ENCODE assay signal across 8 cellular contexts in the genomic region with DNA sequence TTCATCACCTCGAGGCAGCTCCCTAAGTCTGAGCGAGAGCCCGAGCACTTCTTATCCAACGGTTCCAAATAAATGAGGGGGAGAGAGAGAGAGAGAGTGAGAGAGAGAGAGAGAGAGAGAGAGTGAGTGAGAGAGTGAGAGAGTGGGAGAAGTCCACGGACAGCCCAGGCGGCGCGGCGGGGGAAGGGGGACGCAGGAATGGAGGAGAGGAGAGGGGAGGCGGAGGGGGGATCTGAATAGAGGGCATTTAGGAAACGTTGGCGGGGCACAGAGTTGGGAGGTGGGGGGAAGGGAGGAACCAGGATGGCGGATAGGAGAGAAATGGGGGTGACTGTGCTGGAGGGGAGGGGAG. TPM values are rescaled to one million over a fixed set of nuclear protein-coding genes. Genes with fewer than 3 reads are reported as not detected.
DNase-seq lines count a peak whose midpoint lies in the region; ATAC-seq and TF ChIP-seq lines count a peak whose summit lies in the region.

No MANE protein-coding gene starts in this region.

- H3K27ac ChIP-seq in HL-60 (replicated peaks) (peak overlapping the region; percentile 57), stomach (peak overlapping the region in 4 of 5 donors; percentile 29 to 83 (median 79))

- H3K9me3 ChIP-seq in stomach: no peaks in the 10 kb centered on the region

- DNase-seq in AG20443 (ENCODE audit: low spot score) (peak; percentile 28), HL-60 (ENCODE audit: low read depth in 1 of 2, low spot score in 1 of 2) (peak in 1 of 2 experiments; percentile 34), iris pigment epithelial cell (ENCODE audit: low read depth) (peak; percentile 67), stomach (no peak)
- no peak for DNase-seq in activated naive CD8-positive, alpha-beta T cell treated with anti-CD3 and anti-CD28 coated beads, Interleukin-2, amount 50 U/mL, for 24 hours

- no peak for TF ChIP-seq EP300 in stomach (IDR thresholded peaks at IDR 0.05)

- TF ChIP-seq CTCF in HL-60 (IDR thresholded peaks at IDR 0.05; ENCODE audit: insufficient read depth, low read length) (no peak), stomach (IDR thresholded peaks at IDR 0.05) (no peak)

- peaks cover 20 to 58% (median 36%) of the 10 kb centered on the region in 4 donors for H3K4me1 ChIP-seq in stomach

- WGBS in stomach, 5 donors: 1 to 6% (median 2%) methylated on average over 7 to 14 of the region's 14 CpGs

- peak overlapping the region; percentile 67 for H3K4me3 ChIP-seq in HL-60 (replicated peaks; ENCODE audit: insufficient read depth, low read length)
- peak overlapping the region; percentile 53 to 65 (median 54) for H3K4me3 ChIP-seq in stomach

- no peaks in the 10 kb centered on the region for H3K36me3 ChIP-seq in stomach

- peak overlapping the region; percentile 59 for H3K4me3 Mint-ChIP-seq in activated naive CD8-positive, alpha-beta T cell treated with anti-CD3 and anti-CD28 coated beads, Interleukin-2, amount 50 U/mL, for 24 hours

- H3K27me3 ChIP-seq in HL-60 (ENCODE audit: insufficient read depth, poor library complexity, severe bottlenecking) (no peaks in the 10 kb centered on the region), stomach (peaks cover 0 to 51% (median 21%) of the 10 kb centered on the region in 3 donors)

- intact Hi-C loops in stomach (cut with DNase I; ENCODE audit: low total_unique reads): no loop called here

- no peaks in the 10 kb centered on the region for H3K36me3 Mint-ChIP-seq in activated naive CD8-positive, alpha-beta T cell treated with anti-CD3 and anti-CD28 coated beads, Interleukin-2, amount 50 U/mL, for 24 hours (ENCODE audit: low read depth)

- TF ChIP-seq POLR2A in stomach (IDR thresholded peaks at IDR 0.05): no peak

- H3K9me3 Mint-ChIP-seq in activated naive CD8-positive, alpha-beta T cell treated with anti-CD3 and anti-CD28 coated beads, Interleukin-2, amount 50 U/mL, for 24 hours: no peaks in the 10 kb centered on the region

- ATAC-seq in activated naive CD8-positive, alpha-beta T cell treated with anti-CD3 and anti-CD28 coated beads, Interleukin-2, amount 50 U/mL, for 24 hours: peak; percentile 10
- no peak for ATAC-seq in GM19452 (IDR thresholded peaks at IDR 0.05; ENCODE audit: unreplicated experiment)
- ATAC-seq in GM21526 (IDR thresholded peaks at IDR 0.05; ENCODE audit: low FRiP score, unreplicated experiment): no peak
- ATAC-seq in GM18907 (IDR thresholded peaks at IDR 0.05; ENCODE audit: unreplicated experiment): no peak

- no peak overlapping the region for H3K27ac Mint-ChIP-seq in activated naive CD8-positive, alpha-beta T cell treated with anti-CD3 and anti-CD28 coated beads, Interleukin-2, amount 50 U/mL, for 24 hours

- H3K4me1 Mint-ChIP-seq in activated naive CD8-positive, alpha-beta T cell treated with anti-CD3 and anti-CD28 coated beads, Interleukin-2, amount 50 U/mL, for 24 hours: peaks cover 11% of the 10 kb centered on the region

- H3K27me3 Mint-ChIP-seq in activated naive CD8-positive, alpha-beta T cell treated with anti-CD3 and anti-CD28 coated beads, Interleukin-2, amount 50 U/mL, for 24 hours: peaks cover 43% of the 10 kb centered on the region

RNA-seq across cellular contexts. Expression of gene BASP1, which starts 0.5 kb away (rescaled TPM):
- total RNA-seq in stomach: 10 to 100 TPM in 3 of 5 donors, 1 to 10 TPM in 2; 4.0 to 41.7 (median 15.1) TPM
- 10 to 100 TPM in 2 of 3 donors, 1 to 10 TPM in 1; 8.7 to 60.8 (median 34.6) TPM for polyA plus RNA-seq in stomach

Comparison
In these comparisons a context has a peak if more than half of its experiments do, and no peak if none do; other contexts are left out.
1. DNase-seq: peak in AG20443 (single experiment) and iris pigment epithelial cell (single experiment); none in activated naive CD8-positive, alpha-beta T cell treated with anti-CD3 and anti-CD28 coated beads, Interleukin-2, amount 50 U/mL, for 24 hours (single experiment) and stomach (single experiment).